Comparison of ENCODE assay signal across 12 cellular contexts in genomic region chrX:154731881-154732280, GRCh38. TPM values are rescaled to one million over a fixed set of nuclear protein-coding genes. Genes with fewer than 3 reads are reported as not detected.
DNase-seq lines count a peak whose midpoint lies in the region; ATAC-seq and TF ChIP-seq lines count a peak whose summit lies in the region.
"Had no signal": no experiment of that assay in that cellular context is flagged by ENCODE, and none has a peak within 500 bp of the region (broad histone marks: within the 10 kb centered on the region; RNA-seq: fewer than 3 reads in every experiment).

No MANE protein-coding gene starts in this region.

- DNase-seq in activated T-cell treated with anti-CD3 and anti-CD28 coated beads, Interleukin-2, amount 50 U/mL, for 24 hours, result no peak
- DNase-seq in activated T-cell treated with anti-CD3 and anti-CD28 coated beads, Interleukin-2, amount 50 U/mL, for 1 hour, result no peak
- DNase-seq in immature natural killer cell (peak; percentile 59 to 71 (median 64)), tibial nerve (ENCODE audit: low spot score in 2 of 2) (no peak), NCI-H524 (lab: John Stamatoyannopoulos, UW) (no peak), hepatic stellate cell (ENCODE audit: low spot score) (no peak)
- DNase-seq: NCI-H446 treated with DMSO at 0.1 percent for 48 hours had no signal

- H3K4me3 Mint-ChIP-seq in activated T-cell treated with anti-CD3 and anti-CD28 coated beads, Interleukin-2, amount 50 U/mL, for 24 hours, result no peak overlapping the region
- H3K4me3 Mint-ChIP-seq in activated naive CD8-positive, alpha-beta T cell, result peak overlapping the region; percentile 33
- peak overlapping the region; percentile 75 to 90 (median 84) for H3K4me3 Mint-ChIP-seq in immature natural killer cell
- H3K4me3 Mint-ChIP-seq: brain, type B pancreatic cell had no signal

- peaks cover 80% of the 10 kb centered on the region for H3K4me1 Mint-ChIP-seq in activated T-cell treated with anti-CD3 and anti-CD28 coated beads, Interleukin-2, amount 50 U/mL, for 24 hours (ENCODE audit: low read depth)
- peaks cover 89% of the 10 kb centered on the region for H3K4me1 Mint-ChIP-seq in activated naive CD8-positive, alpha-beta T cell (ENCODE audit: low read depth)
- H3K4me1 Mint-ChIP-seq in immature natural killer cell, result peaks cover 100% of the 10 kb centered on the region in 2 donors

- TF ChIP-seq EP300 in tibial nerve (IDR thresholded peaks at IDR 0.05), result no peak

- no peak for ATAC-seq in HG02642 (IDR thresholded peaks at IDR 0.05; ENCODE audit: poor library complexity, unreplicated experiment)
- ATAC-seq: K562 had no signal

- WGBS in tibial nerve, 2 donors, result 68 to 89% methylated on average over 7 of the region's 7 CpGs

- no peak for TF ChIP-seq CTCF in tibial nerve (IDR thresholded peaks at IDR 0.05)

- H3K4me1 ChIP-seq in tibial nerve, result peaks cover 0 to 98% (median 41%) of the 10 kb centered on the region in 4 donors

- H3K27ac Mint-ChIP-seq in activated T-cell treated with anti-CD3 and anti-CD28 coated beads, Interleukin-2, amount 50 U/mL, for 24 hours, result peak overlapping the region; percentile 48
- peak overlapping the region; percentile 17 for H3K27ac Mint-ChIP-seq in activated naive CD8-positive, alpha-beta T cell
- peak overlapping the region; percentile 93 to 98 (median 97) for H3K27ac Mint-ChIP-seq in immature natural killer cell
- H3K27ac Mint-ChIP-seq: type B pancreatic cell had no signal

- H3K27ac ChIP-seq in tibial nerve, result peak overlapping the region in 3 of 4 donors; percentile 71 to 83 (median 75)

- H3K9me3 ChIP-seq in tibial nerve, result no peaks in the 10 kb centered on the region

- no peaks in the 10 kb centered on the region for H3K36me3 ChIP-seq in tibial nerve

- H3K4me3 ChIP-seq in tibial nerve, result no peak overlapping the region
- H3K4me3 ChIP-seq: K562 had no signal

- TF ChIP-seq POLR2A in tibial nerve (IDR thresholded peaks at IDR 0.05), result no peak

- no peaks in the 10 kb centered on the region for H3K9me3 Mint-ChIP-seq in activated T-cell treated with anti-CD3 and anti-CD28 coated beads, Interleukin-2, amount 50 U/mL, for 24 hours
- H3K9me3 Mint-ChIP-seq in activated naive CD8-positive, alpha-beta T cell (ENCODE audit: low read depth), result no peaks in the 10 kb centered on the region
- no peaks in the 10 kb centered on the region for H3K9me3 Mint-ChIP-seq in immature natural killer cell
- H3K9me3 Mint-ChIP-seq: type B pancreatic cell had no signal

- no peaks in the 10 kb centered on the region for H3K36me3 Mint-ChIP-seq in activated T-cell treated with anti-CD3 and anti-CD28 coated beads, Interleukin-2, amount 50 U/mL, for 24 hours (ENCODE audit: low read depth)
- H3K36me3 Mint-ChIP-seq in activated naive CD8-positive, alpha-beta T cell, result peaks cover under 1% of the 10 kb centered on the region
- peaks cover under 1 to 8% (median 5%) of the 10 kb centered on the region in 3 donors for H3K36me3 Mint-ChIP-seq in immature natural killer cell
- H3K36me3 Mint-ChIP-seq: brain, type B pancreatic cell had no signal

- peaks cover 7% of the 10 kb centered on the region for H3K27me3 Mint-ChIP-seq in activated T-cell treated with anti-CD3 and anti-CD28 coated beads, Interleukin-2, amount 50 U/mL, for 24 hours
- H3K27me3 Mint-ChIP-seq in activated naive CD8-positive, alpha-beta T cell, result no peaks in the 10 kb centered on the region
- peaks cover 2 to 17% (median 3%) of the 10 kb centered on the region in 3 donors for H3K27me3 Mint-ChIP-seq in immature natural killer cell (ENCODE audit: low read depth in 3 of 3)

- H3K27me3 ChIP-seq in tibial nerve, result no peaks in the 10 kb centered on the region

RNA-seq across cellular contexts. Expression of gene GAB3, which starts 19.0 kb away (rescaled TPM):
- polyA plus RNA-seq in immature natural killer cell, result 10 to 100 TPM in 2 of 3 donors, 1 to 10 TPM in 1; 9.3 to 23.6 (median 15.6) TPM
- 1 to 10 TPM; 5.1 to 7.5 (median 5.8) TPM for total RNA-seq in tibial nerve

RNA-seq across cellular contexts. Expression of gene DKC1, which starts 30.8 kb away (rescaled TPM):
- polyA plus RNA-seq in immature natural killer cell, result 10 to 100 TPM; 21.1 to 35.5 (median 32.3) TPM
- 10 to 100 TPM; 24.1 to 37.8 (median 29.4) TPM for total RNA-seq in tibial nerve

Comparison
In these comparisons a context has a peak if more than half of its experiments do, and no peak if none do; other contexts are left out.
1. DNase-seq: peak in immature natural killer cell (3 of 3); none in activated T-cell treated with anti-CD3 and anti-CD28 coated beads, Interleukin-2, amount 50 U/mL, for 24 hours (single experiment), activated T-cell treated with anti-CD3 and anti-CD28 coated beads, Interleukin-2, amount 50 U/mL, for 1 hour (single experiment), tibial nerve (0 of 2), NCI-H524 (0 of 2) and hepatic stellate cell (single experiment).
2. H3K27ac Mint-ChIP-seq: peak in every context shown above with its lines; median percentile 97 in immature natural killer cell; 48 in activated T-cell treated with anti-CD3 and anti-CD28 coated beads, Interleukin-2, amount 50 U/mL, for 24 hours; 17 in activated naive CD8-positive, alpha-beta T cell.